1 cellular context compared by ENCODE assay signal in genomic region chr12:120462099-120462640, GRCh38.
A peak's percentile ranks its signal among the peaks of the same experiment; 100 is the strongest.
TF ChIP-seq lines count a peak whose summit lies in the region.

No MANE protein-coding gene starts in this region.

TF ChIP-seq in H1, 55 proteins besides CTCF, POLR2A, EP300 and RAD21:
- no peak for TF ChIP-seq CHD2 (IDR thresholded peaks at IDR 0.05; ENCODE audit: low read length)
- TF ChIP-seq JUND (IDR thresholded peaks at IDR 0.05; ENCODE audit: low read length) = no peak
- TF ChIP-seq POLR2AphosphoS5 (IDR thresholded peaks at IDR 0.05; ENCODE audit: low read depth, low read length) = peak; percentile 50; the same call in 1 of the 2 replicates
- no peak for TF ChIP-seq PHF8 (conservative IDR thresholded peaks at IDR 0.05; ENCODE audit: low read depth, low read length)
- TF ChIP-seq SP4 (IDR thresholded peaks at IDR 0.05; ENCODE audit: low read length) = no peak
